1 cellular context compared by ENCODE assay signal in genomic region chr14:74573421-74574091, GRCh38.
TF ChIP-seq lines count a peak whose summit lies in the region.

No MANE protein-coding gene starts in this region.

TF ChIP-seq in IMR-90, 13 proteins besides CTCF, POLR2A, EP300 and RAD21 (continued from another document):
- TF ChIP-seq, protein P1, sequence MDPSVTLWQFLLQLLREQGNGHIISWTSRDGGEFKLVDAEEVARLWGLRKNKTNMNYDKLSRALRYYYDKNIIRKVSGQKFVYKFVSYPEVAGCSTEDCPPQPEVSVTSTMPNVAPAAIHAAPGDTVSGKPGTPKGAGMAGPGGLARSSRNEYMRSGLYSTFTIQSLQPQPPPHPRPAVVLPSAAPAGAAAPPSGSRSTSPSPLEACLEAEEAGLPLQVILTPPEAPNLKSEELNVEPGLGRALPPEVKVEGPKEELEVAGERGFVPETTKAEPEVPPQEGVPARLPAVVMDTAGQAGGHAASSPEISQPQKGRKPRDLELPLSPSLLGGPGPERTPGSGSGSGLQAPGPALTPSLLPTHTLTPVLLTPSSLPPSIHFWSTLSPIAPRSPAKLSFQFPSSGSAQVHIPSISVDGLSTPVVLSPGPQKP (IDR thresholded peaks at IDR 0.05; ENCODE audit: borderline replicate concordance, low read depth, low read length), result no peak
- no peak for TF ChIP-seq RFX5 (IDR thresholded peaks at IDR 0.05; ENCODE audit: low read depth, low read length)
TF ChIP-seq in IMR-90: peak in this region for 0.
